ENCODE assay signal across 8 cellular contexts in the genomic region with DNA sequence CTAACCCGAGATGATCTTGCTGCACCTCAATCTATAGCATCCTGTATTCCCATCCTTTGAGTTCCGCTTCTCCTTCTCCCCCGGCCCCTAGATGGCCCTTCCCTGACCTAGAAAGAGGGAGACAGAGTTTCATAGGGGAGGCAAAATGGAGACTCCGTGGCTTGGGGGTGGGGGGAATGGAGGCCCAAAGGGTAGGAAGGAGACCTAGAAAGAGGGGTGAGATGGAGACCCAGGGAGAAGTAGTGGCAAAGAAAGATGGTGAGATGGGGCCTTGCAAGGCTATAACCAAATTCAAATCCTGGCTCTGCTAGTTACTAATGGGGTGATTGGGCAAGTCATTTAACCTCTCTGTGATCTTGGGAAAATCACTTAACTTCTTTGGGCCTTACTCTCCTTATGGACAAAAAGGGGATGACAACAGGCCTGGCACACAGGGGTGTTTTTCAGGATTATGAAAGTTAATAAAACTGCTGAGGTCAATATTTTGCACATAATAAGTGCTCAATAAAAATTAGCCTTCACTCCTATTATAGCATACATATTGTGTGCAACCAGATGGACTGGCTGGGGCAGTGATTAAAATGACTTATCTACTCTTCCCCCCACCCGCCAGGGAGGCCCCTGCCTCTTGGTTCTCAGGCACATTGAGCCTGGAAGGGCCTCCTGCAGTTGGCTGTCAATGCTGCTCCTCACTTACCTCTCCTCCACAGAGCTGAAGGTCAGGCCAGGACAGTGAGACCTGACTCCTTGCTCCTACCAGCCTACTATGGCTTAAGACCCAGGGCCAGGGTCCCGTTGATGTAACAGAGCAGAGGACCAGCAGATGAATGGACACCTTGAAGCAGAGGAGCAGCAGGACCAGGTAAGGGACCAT. TPM values are rescaled to one million over a fixed set of nuclear protein-coding genes. Genes with fewer than 3 reads are reported as not detected.
DNase-seq lines count a peak whose midpoint lies in the region; ATAC-seq, FAIRE-seq and TF ChIP-seq lines count a peak whose summit lies in the region.

No MANE protein-coding gene starts in this region.

- 29% methylated on average over 6 of the region's 6 CpGs for WGBS in K562 (ENCODE audit: insufficient coverage, low coverage, missing lambda C conversion rate)
- 31 to 34% methylated on average over 6 of the region's 6 CpGs for WGBS in lung, 2 donors

- peaks cover 11% of the 10 kb centered on the region for H3K9me1 ChIP-seq in K562 (ENCODE audit: control insufficient read depth, insufficient read depth, low read length)

- H3K9ac ChIP-seq in K562 (ENCODE audit: insufficient read depth in 1 of 2, low read depth in 2 of 2, low read length in 2 of 2), result peak overlapping the region; percentile 72 to 88

- H4K20me1 ChIP-seq in K562 (replicated peaks; ENCODE audit: control insufficient read depth, insufficient read depth, low read length), result peaks cover 35% of the 10 kb centered on the region

- ATAC-seq in Right ventricle myocardium inferior, result no peak
- no peak for ATAC-seq in Right ventricle myocardium superior (ENCODE audit: poor library complexity)
- no peak for ATAC-seq in K562
- ATAC-seq in lung (ENCODE audit: insufficient read depth, low FRiP score), result no peak

- CTCF ChIA-PET in K562 (lab: Yijun Ruan, JAX; ENCODE audit: low intra/inter-chr PET ratio), result no interaction called here

- H2AFZ ChIP-seq in K562 (ENCODE audit: low read depth, low read length), result peak overlapping the region; percentile 80

- DNase-seq in Right ventricle myocardium inferior (ENCODE audit: missing footprints), result peak; percentile 34
- DNase-seq in Right ventricle myocardium superior, result no peak
- peak in 2 of 4 experiments; percentile 22 to 62 for DNase-seq in K562 (ENCODE audit: extremely low read depth in 1 of 4, low spot score in 3 of 4)
- DNase-seq in lung (ENCODE audit: low spot score), result no peak
- no peak for DNase-seq in uterus
- no peak for DNase-seq in NCI-H1694 treated with DMSO at 0.1 percent for 48 hours (lab: John Stamatoyannopoulos, UW)
- DNase-seq in NCI-H69 (lab: John Stamatoyannopoulos, UW), result no peak
- DNase-seq in C1 segment of cervical spinal cord (lab: John Stamatoyannopoulos, UW), result no peak

- peak; percentile 23 for FAIRE-seq in K562 (lab: Jason Lieb, UNC)

- H3K27me3 ChIP-seq in K562 (ENCODE audit: control insufficient read depth in 2 of 2, insufficient read depth in 2 of 2, low read length in 2 of 2) (no peaks in the 10 kb centered on the region), lung (ENCODE audit: control insufficient read depth, insufficient read depth) (no peaks in the 10 kb centered on the region), uterus (no peaks in the 10 kb centered on the region)

- H3K9me3 ChIP-seq in K562 (replicated peaks; ENCODE audit: control insufficient read depth, insufficient read depth, low read depth, low read length), result no peaks in the 10 kb centered on the region
- no peaks in the 10 kb centered on the region for H3K9me3 ChIP-seq in lung (ENCODE audit: control insufficient read depth in 2 of 2, insufficient read depth in 1 of 2, low read length in 1 of 2)
- H3K9me3 ChIP-seq in uterus, result no peaks in the 10 kb centered on the region

- H3K4me2 ChIP-seq in K562 (ENCODE audit: insufficient read depth, low read length), result peak overlapping the region; percentile 94

- BruUV-seq in K562 (replicated peaks; lab: Mats Ljungman, UMichigan), result TSS peak; percentile 65

- TF ChIP-seq EP300 in K562 (IDR thresholded peaks at IDR 0.05; ENCODE audit: low read length), result no peak

- POLR2A ChIA-PET in K562 (lab: Yijun Ruan, JAX), result interaction anchor here (0.5 to 4.7 kb wide), 28 partner anchors 8 to 459 kb away, joined by 3 to 85 read pairs (median 4); partner anchors contain the start of genes DBP and SPACA4

- H3K4me3 ChIP-seq in K562, result peak overlapping the region; percentile 64
- peak overlapping the region; percentile 60 for H3K4me3 ChIP-seq in lung
- peak overlapping the region; percentile 49 to 88 for H3K4me3 ChIP-seq in uterus

- TF ChIP-seq CTCF in K562 (IDR thresholded peaks at IDR 0.05 in 2 of 3, conservative IDR thresholded peaks at IDR 0.05 in 1 of 3; ENCODE audit: insufficient read depth in 2 of 3, low read depth in 1 of 3, low read length in 3 of 3) (no peak), lung (IDR thresholded peaks at IDR 0.05; ENCODE audit: control extremely low read depth, extremely low read depth) (no peak), uterus (IDR thresholded peaks at IDR 0.05) (peak in 1 of 4 experiments; percentile 2)

- peaks cover 39 to 58% of the 10 kb centered on the region in 2 experiments for H3K4me1 ChIP-seq in K562 (replicated peaks in 1 of 2; ENCODE audit: control insufficient read depth in 2 of 2, insufficient read depth in 2 of 2, low read length in 2 of 2)
- H3K4me1 ChIP-seq in lung (ENCODE audit: control insufficient read depth in 2 of 2, insufficient read depth in 2 of 2, low read length in 2 of 2), result peaks cover 9 to 22% of the 10 kb centered on the region in 2 donors
- H3K4me1 ChIP-seq in uterus, result peaks cover 8 to 23% of the 10 kb centered on the region in 2 donors

- H3K36me3 ChIP-seq in K562 (ENCODE audit: control insufficient read depth, insufficient read depth, low read length) (peaks cover 36% of the 10 kb centered on the region; the same call in 2 of the 3 replicates), lung (ENCODE audit: control insufficient read depth in 2 of 2, insufficient read depth in 2 of 2, low read length in 2 of 2) (peaks cover 13 to 27% of the 10 kb centered on the region in 2 donors), uterus (no peaks in the 10 kb centered on the region)

- peaks cover 44% of the 10 kb centered on the region for H3K79me2 ChIP-seq in K562 (ENCODE audit: control insufficient read depth, insufficient read depth, low read length)

- TF ChIP-seq POLR2A in K562 (conservative IDR thresholded peaks at IDR 0.05) (no peak), uterus (IDR thresholded peaks at IDR 0.05) (no peak)

- in situ Hi-C loops in K562 (cut with MboI), result no loop called here

- intact Hi-C loops in Right ventricle myocardium inferior (cut with DNase I), result no loop called here
- intact Hi-C loops in Right ventricle myocardium superior (cut with DNase I), result no loop called here
- intact Hi-C loops in K562 (cut with micrococcal nuclease), result loop anchor here (1.0 kb wide), 1 partner anchor 17 kb away; the partner anchor contains the start of gene DBP
- intact Hi-C loops in uterus (cut with DNase I; ENCODE audit: low total_unique reads), result loop anchor here (10.0 kb wide), 2 partner anchors 125 to 1135 kb away; partner anchors contain the start of gene KPTN

- no peak for TF ChIP-seq RAD21 in K562 (CRISPR knock-in tag; conservative IDR thresholded peaks at IDR 0.05 in 1 of 2, IDR thresholded peaks at IDR 0.05 in 1 of 2)

- peak overlapping the region; percentile 78 for H3K27ac ChIP-seq in K562 (ENCODE audit: extremely low read depth, low read depth, low read length)
- H3K27ac ChIP-seq in lung (ENCODE audit: low read depth in 1 of 2, low read length in 1 of 2), result peak overlapping the region; percentile 86 to 96
- peak overlapping the region; percentile 90 to 98 for H3K27ac ChIP-seq in uterus

RNA-seq across cellular contexts. Expression of gene SPHK2, which starts 0.6 kb away (rescaled TPM):
- total RNA-seq in Right ventricle myocardium inferior (7.2 TPM), Right ventricle myocardium superior (7.6 TPM), K562 (2014; rRNA removed) (4.0 and 8.2 TPM in 2 replicates), K562 (2014; rRNA removed; fragmentation: Illumina TruSeq; extraction: Trizol) (2.1 and 2.9 TPM in 2 replicates), K562 (2015; rRNA removed; fragmentation: Illumina TruSeq; extraction: Trizol) (5.4 and 5.5 TPM in 2 replicates), K562 (2021) (13.9 and 15.2 TPM in 2 replicates), lung (10 to 100 TPM; 10.3 to 35.3 TPM), uterus (10 to 100 TPM; 10.0 to 27.2 (median 21.7) TPM)
- total RNA-seq in K562 (2011; cell fraction: chromatin; rRNA removed; ENCODE audit: low replicate concordance), result 16.1 and 40.7 TPM in 2 replicates
- 26.3 and 31.7 TPM in 2 replicates for total RNA-seq in K562 (2011; cell fraction: nucleolus; rRNA removed)
- 25.7 and 33.8 TPM in 2 replicates for total RNA-seq in K562 (2011; cell fraction: nucleoplasm; rRNA removed)
- polyA plus RNA-seq in K562 (2011; rRNA removed) (2.0 and 3.5 TPM in 2 replicates), K562 (2014; fragmentation: Illumina TruSeq; extraction: Trizol) (2.6 and 6.4 TPM in 2 replicates), K562 (2014; fragmentation: Nextera tagmentation; extraction: Ambion mirVana) (under 1 TPM; 0.10 to 0.17 TPM), K562 (2014; rRNA removed) (9.0 and 10.8 TPM in 2 replicates), lung (10 to 100 TPM; 18.3 to 19.8 TPM)
- polyA plus RNA-seq in K562 (2011; cell fraction: cytosol; rRNA removed), result 2.7 and 9.3 TPM in 2 replicates
- 11.1 and 18.6 TPM in 2 replicates for polyA plus RNA-seq in K562 (2011; cell fraction: nucleus; rRNA removed)
- polyA plus RNA-seq in K562 (2012), result 7.0 and 7.3 TPM in 2 replicates
- 2.8 and 3.5 TPM in 2 replicates for polyA minus RNA-seq in K562 (2011; rRNA and poly(A)+ RNA removed)
- 5.3 and 7.7 TPM in 2 replicates for polyA minus RNA-seq in K562 (2011; cell fraction: cytosol; rRNA and poly(A)+ RNA removed)
- polyA minus RNA-seq in K562 (2011; cell fraction: nucleus; rRNA and poly(A)+ RNA removed), result 8.6 and 9.6 TPM in 2 replicates

RNA-seq across cellular contexts. Expression of gene RPL18, which starts 1.0 kb away (rescaled TPM):
- total RNA-seq in Right ventricle myocardium inferior (604 TPM), Right ventricle myocardium superior (526 TPM), K562 (2014; rRNA removed) (2,565 and 3,619 TPM in 2 replicates), K562 (2014; rRNA removed; fragmentation: Illumina TruSeq; extraction: Trizol) (1,358 and 1,367 TPM in 2 replicates), K562 (2015; rRNA removed; fragmentation: Illumina TruSeq; extraction: Trizol) (2,022 and 2,084 TPM in 2 replicates), K562 (2021) (2,028 and 2,113 TPM in 2 replicates), lung (1,000 to 10,000 TPM; 1,019 to 1,119 TPM), uterus (1,000 to 10,000 TPM; 1,515 to 5,795 (median 3,195) TPM)
- 185 and 358 TPM in 2 replicates for total RNA-seq in K562 (2011; cell fraction: chromatin; rRNA removed; ENCODE audit: low replicate concordance)
- 779 and 884 TPM in 2 replicates for total RNA-seq in K562 (2011; cell fraction: nucleolus; rRNA removed)
- 712 and 996 TPM in 2 replicates for total RNA-seq in K562 (2011; cell fraction: nucleoplasm; rRNA removed)
- polyA plus RNA-seq in K562 (2011; rRNA removed) (1,530 and 1,971 TPM in 2 replicates), K562 (2014; fragmentation: Illumina TruSeq; extraction: Trizol) (1,653 and 2,262 TPM in 2 replicates), K562 (2014; fragmentation: Nextera tagmentation; extraction: Ambion mirVana) (100 to 1,000 TPM; 312 to 402 TPM), K562 (2014; rRNA removed) (2,460 and 2,635 TPM in 2 replicates), lung (1,000 to 10,000 TPM; 1,696 to 3,542 TPM)
- polyA plus RNA-seq in K562 (2011; cell fraction: cytosol; rRNA removed), result 2,544 and 3,068 TPM in 2 replicates
- polyA plus RNA-seq in K562 (2011; cell fraction: nucleus; rRNA removed), result 847 and 901 TPM in 2 replicates
- 2,553 and 4,056 TPM in 2 replicates for polyA plus RNA-seq in K562 (2012)
- 413 and 534 TPM in 2 replicates for polyA minus RNA-seq in K562 (2011; rRNA and poly(A)+ RNA removed)
- polyA minus RNA-seq in K562 (2011; cell fraction: cytosol; rRNA and poly(A)+ RNA removed), result 805 and 1,017 TPM in 2 replicates
- 167 and 323 TPM in 2 replicates for polyA minus RNA-seq in K562 (2011; cell fraction: nucleus; rRNA and poly(A)+ RNA removed)

RNA-seq across cellular contexts. Expression of gene FAM83E, which starts 5.1 kb away (rescaled TPM):
- total RNA-seq in Right ventricle myocardium inferior, result not detected
- total RNA-seq in Right ventricle myocardium superior, result not detected
- 1.9 and 6.0 TPM in 2 replicates for total RNA-seq in K562 (2011; cell fraction: chromatin; rRNA removed; ENCODE audit: low replicate concordance)
- 3.4 and 7.2 TPM in 2 replicates for total RNA-seq in K562 (2011; cell fraction: nucleolus; rRNA removed)
- 6.5 and 9.6 TPM in 2 replicates for total RNA-seq in K562 (2011; cell fraction: nucleoplasm; rRNA removed)
- total RNA-seq in K562 (2014; rRNA removed), result 0.82 TPM in 1 of 2 replicates, not detected in the other
- 0.29 TPM in 1 of 2 replicates, not detected in the other for total RNA-seq in K562 (2014; rRNA removed; fragmentation: Illumina TruSeq; extraction: Trizol)
- 0.45 and 0.87 TPM in 2 replicates for total RNA-seq in K562 (2015; rRNA removed; fragmentation: Illumina TruSeq; extraction: Trizol)
- total RNA-seq in K562 (2021), result 0.71 and 1.3 TPM in 2 replicates
- 0.15 TPM in 2 replicates for polyA plus RNA-seq in K562 (2011; rRNA removed)
- 0.04 TPM in 1 of 2 replicates, not detected in the other for polyA plus RNA-seq in K562 (2011; cell fraction: cytosol; rRNA removed)
- polyA plus RNA-seq in K562 (2011; cell fraction: nucleus; rRNA removed), result 0.18 and 1.2 TPM in 2 replicates
- 0.13 and 0.14 TPM in 2 replicates for polyA plus RNA-seq in K562 (2012)
- polyA plus RNA-seq in K562 (2014; fragmentation: Illumina TruSeq; extraction: Trizol), result not detected in 2 replicates
- polyA plus RNA-seq in K562 (2014; fragmentation: Nextera tagmentation; extraction: Ambion mirVana), result not detected
- polyA plus RNA-seq in K562 (2014; rRNA removed), result 0.04 and 0.19 TPM in 2 replicates
- not detected in 2 replicates for polyA minus RNA-seq in K562 (2011; rRNA and poly(A)+ RNA removed)
- polyA minus RNA-seq in K562 (2011; cell fraction: cytosol; rRNA and poly(A)+ RNA removed), result not detected in 2 replicates
- polyA minus RNA-seq in K562 (2011; cell fraction: nucleus; rRNA and poly(A)+ RNA removed), result 2.4 and 4.2 TPM in 2 replicates
- 10 to 100 TPM; 22.2 to 41.1 TPM for total RNA-seq in lung
- polyA plus RNA-seq in lung, result 10 to 100 TPM; 32.3 to 43.8 TPM
- 1 to 10 TPM in 2 of 4 donors, not detected in 2; 1.8 TPM for total RNA-seq in uterus

RNA-seq across cellular contexts. Expression of gene SPACA4, which starts 13.4 kb away (rescaled TPM):
- total RNA-seq in Right ventricle myocardium inferior, result not detected
- total RNA-seq in Right ventricle myocardium superior, result not detected
- total RNA-seq in K562 (2011; cell fraction: chromatin; rRNA removed; ENCODE audit: low replicate concordance), result not detected in 2 replicates
- not detected in 2 replicates for total RNA-seq in K562 (2011; cell fraction: nucleolus; rRNA removed)
- total RNA-seq in K562 (2011; cell fraction: nucleoplasm; rRNA removed), result not detected in 2 replicates
- not detected in 2 replicates for total RNA-seq in K562 (2014; rRNA removed)
- total RNA-seq in K562 (2014; rRNA removed; fragmentation: Illumina TruSeq; extraction: Trizol), result not detected in 2 replicates
- not detected in 2 replicates for total RNA-seq in K562 (2015; rRNA removed; fragmentation: Illumina TruSeq; extraction: Trizol)
- total RNA-seq in K562 (2021), result not detected in 2 replicates
- polyA plus RNA-seq in K562 (2011; rRNA removed), result not detected in 2 replicates
- polyA plus RNA-seq in K562 (2011; cell fraction: cytosol; rRNA removed), result 0.09 TPM in 1 of 2 replicates, not detected in the other
- polyA plus RNA-seq in K562 (2011; cell fraction: nucleus; rRNA removed), result not detected in 2 replicates
- polyA plus RNA-seq in K562 (2012), result not detected in 2 replicates
- not detected in 2 replicates for polyA plus RNA-seq in K562 (2014; fragmentation: Illumina TruSeq; extraction: Trizol)
- not detected for polyA plus RNA-seq in K562 (2014; fragmentation: Nextera tagmentation; extraction: Ambion mirVana)
- not detected in 2 replicates for polyA plus RNA-seq in K562 (2014; rRNA removed)
- not detected in 2 replicates for polyA minus RNA-seq in K562 (2011; rRNA and poly(A)+ RNA removed)
- not detected in 2 replicates for polyA minus RNA-seq in K562 (2011; cell fraction: cytosol; rRNA and poly(A)+ RNA removed)
- not detected in 2 replicates for polyA minus RNA-seq in K562 (2011; cell fraction: nucleus; rRNA and poly(A)+ RNA removed)
- total RNA-seq in lung, result not detected
- under 1 TPM; 0.03 to 0.16 TPM for polyA plus RNA-seq in lung
- total RNA-seq in uterus, result not detected

RNA-seq across cellular contexts. Expression of gene DBP, which starts 17.2 kb away (rescaled TPM):
- 15.2 TPM for total RNA-seq in Right ventricle myocardium inferior
- 14.5 TPM for total RNA-seq in Right ventricle myocardium superior
- total RNA-seq in K562 (2011; cell fraction: chromatin; rRNA removed; ENCODE audit: low replicate concordance), result 1.9 and 3.2 TPM in 2 replicates
- total RNA-seq in K562 (2011; cell fraction: nucleolus; rRNA removed), result 1.8 and 2.2 TPM in 2 replicates
- 2.1 and 3.3 TPM in 2 replicates for total RNA-seq in K562 (2011; cell fraction: nucleoplasm; rRNA removed)
- total RNA-seq in K562 (2014; rRNA removed), result 3.6 and 5.0 TPM in 2 replicates
- 0.96 and 1.1 TPM in 2 replicates for total RNA-seq in K562 (2014; rRNA removed; fragmentation: Illumina TruSeq; extraction: Trizol)
- total RNA-seq in K562 (2015; rRNA removed; fragmentation: Illumina TruSeq; extraction: Trizol), result 3.7 and 3.9 TPM in 2 replicates
- total RNA-seq in K562 (2021), result 2.6 and 5.5 TPM in 2 replicates
- 0.45 and 1.1 TPM in 2 replicates for polyA plus RNA-seq in K562 (2011; rRNA removed)
- 1.0 and 1.3 TPM in 2 replicates for polyA plus RNA-seq in K562 (2011; cell fraction: cytosol; rRNA removed)
- polyA plus RNA-seq in K562 (2011; cell fraction: nucleus; rRNA removed), result 1.2 and 1.5 TPM in 2 replicates
- polyA plus RNA-seq in K562 (2012), result 4.6 and 5.2 TPM in 2 replicates
- 1.8 and 2.1 TPM in 2 replicates for polyA plus RNA-seq in K562 (2014; fragmentation: Illumina TruSeq; extraction: Trizol)
- under 1 TPM; 0.25 to 0.64 TPM for polyA plus RNA-seq in K562 (2014; fragmentation: Nextera tagmentation; extraction: Ambion mirVana)
- 1.6 and 3.8 TPM in 2 replicates for polyA plus RNA-seq in K562 (2014; rRNA removed)
- polyA minus RNA-seq in K562 (2011; rRNA and poly(A)+ RNA removed), result 0.49 and 0.99 TPM in 2 replicates
- 0.38 and 1.8 TPM in 2 replicates for polyA minus RNA-seq in K562 (2011; cell fraction: cytosol; rRNA and poly(A)+ RNA removed)
- 0.67 and 2.7 TPM in 2 replicates for polyA minus RNA-seq in K562 (2011; cell fraction: nucleus; rRNA and poly(A)+ RNA removed)
- total RNA-seq in lung, result 10 to 100 TPM in 1 of 2 donors, 1 to 10 TPM in 1; 9.4 to 10.3 TPM
- 10 to 100 TPM in 1 of 2 donors, 1 to 10 TPM in 1; 6.8 to 16.8 TPM for polyA plus RNA-seq in lung
- 10 to 100 TPM in 2 of 4 donors, 1 to 10 TPM in 1, not detected in 1; 3.1 to 29.8 (median 11.3) TPM for total RNA-seq in uterus

Comparison
In these comparisons a context has a peak if more than half of its experiments do, and no peak if none do; other contexts are left out.
1. intact Hi-C loops: an anchor here in K562 (1.0 kb wide) and uterus (10.0 kb wide); none called in Right ventricle myocardium inferior and Right ventricle myocardium superior.